Comparison of ENCODE assay signal across 23 cellular contexts in the genomic region with DNA sequence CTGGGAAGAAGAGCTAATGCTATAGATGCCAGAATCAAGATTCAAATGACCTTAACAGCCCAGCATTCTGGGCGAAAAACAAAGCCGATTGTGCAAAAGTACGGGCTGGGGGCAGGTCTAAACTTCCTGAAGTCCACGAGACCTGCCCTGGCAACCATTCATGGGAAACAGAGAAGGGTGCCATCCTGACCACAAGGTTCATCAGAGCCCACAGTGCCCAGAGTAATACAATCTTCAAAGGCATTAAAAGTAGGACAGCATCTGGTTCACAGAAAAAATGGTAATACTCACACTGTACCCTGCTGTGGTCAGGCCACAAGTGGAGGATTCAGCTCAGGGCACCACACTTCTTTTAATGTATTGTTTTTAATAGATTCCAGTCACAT. TPM values are rescaled to one million over a fixed set of nuclear protein-coding genes. Genes with fewer than 3 reads are reported as not detected.
DNase-seq lines count a peak whose midpoint lies in the region; ATAC-seq and TF ChIP-seq lines count a peak whose summit lies in the region.
"Had no signal": no experiment of that assay in that cellular context is flagged by ENCODE, and none has a peak within 500 bp of the region (broad histone marks: within the 10 kb centered on the region; RNA-seq: fewer than 3 reads in every experiment).

No MANE protein-coding gene starts in this region.

- H3K9me3 ChIP-seq in skeletal muscle tissue (ENCODE audit: control insufficient read depth in 3 of 3, low read length in 3 of 3) = no peaks in the 10 kb centered on the region
- H3K9me3 ChIP-seq: adrenal gland had no signal

- H3K36me3 Mint-ChIP-seq in activated T-helper 17 cell treated with anti-CD3 and anti-CD28 coated beads, Interleukin-2, amount 50 U/mL, for 72 hours (ENCODE audit: low read depth) = no peaks in the 10 kb centered on the region
- no peaks in the 10 kb centered on the region for H3K36me3 Mint-ChIP-seq in stimulated activated naive B cell treated with anti-CD40 and anti-IgM and Interleukin-4, amounts not matched to agents 10 μg/mL and 1 μg/mL and 100 μg/mL, for 72 hours
- H3K36me3 Mint-ChIP-seq: activated CD4-positive, alpha-beta memory T cell treated with anti-CD3 and anti-CD28 coated beads for 36 hours; natural killer cell had no signal

- no peaks in the 10 kb centered on the region for H3K36me3 ChIP-seq in kidney epithelial cell (ENCODE audit: control insufficient read depth, insufficient read depth, low read length)
- no peaks in the 10 kb centered on the region for H3K36me3 ChIP-seq in skeletal muscle tissue (ENCODE audit: control insufficient read depth in 3 of 3, insufficient read depth in 3 of 3, low read length in 3 of 3)
- H3K36me3 ChIP-seq: adrenal gland had no signal

- no peak overlapping the region for H3K4me3 ChIP-seq in kidney epithelial cell (ENCODE audit: low read depth, low read length)
- H3K4me3 ChIP-seq in skeletal muscle tissue (ENCODE audit: low read length in 3 of 3) = no peak overlapping the region
- H3K4me3 ChIP-seq: adrenal gland, SK-N-MC had no signal

- no peak overlapping the region for H3K9ac ChIP-seq in skeletal muscle tissue (ENCODE audit: low read depth in 1 of 3, low read length in 3 of 3)

- DNase-seq in HT1080 (ENCODE audit: low read depth) (peak; percentile 8), kidney epithelial cell (ENCODE audit: low read depth) (peak; percentile 48), NCI-H526 treated with DMSO at 0.1 percent for 48 hours (lab: John Stamatoyannopoulos, UW) (no peak), cerebellar nuclear complex (lab: John Stamatoyannopoulos, UW) (no peak)
- no peak for DNase-seq in stimulated activated naive B cell treated with anti-CD40 and anti-IgM and Interleukin-4, amounts not matched to agents 10 μg/mL and 1 μg/mL and 100 μg/mL, for 72 hours
- DNase-seq: activated B cell treated with CpG ODN at 0.5 μM for 24 hours; activated CD4-positive, alpha-beta memory T cell treated with anti-CD3 and anti-CD28 coated beads for 36 hours; activated naive CD4-positive, alpha-beta T cell; activated T-cell treated with anti-CD3 and anti-CD28 coated beads for 4 hours; adrenal gland; hypothalamus; kidney; mesenchymal stem cell; MM.1S; natural killer cell; NCI-H1436 treated with DMSO at 0.1 percent for 48 hours; right cardiac atrium; stimulated activated CD4-positive, alpha-beta T cell treated with anti-CD3 and anti-CD28 coated beads, Interleukin-15, amount 100 ng/mL, for 24 hours had no signal

- H3K27ac ChIP-seq in skeletal muscle tissue (ENCODE audit: low read depth, low read length) = peak overlapping the region; percentile 45
- H3K27ac ChIP-seq: adrenal gland, C4-2B, SK-N-MC had no signal

- H3K4me1 Mint-ChIP-seq in activated T-helper 17 cell treated with anti-CD3 and anti-CD28 coated beads, Interleukin-2, amount 50 U/mL, for 72 hours = peaks cover 3% of the 10 kb centered on the region
- H3K4me1 Mint-ChIP-seq in stimulated activated naive B cell treated with anti-CD40 and anti-IgM and Interleukin-4, amounts not matched to agents 10 μg/mL and 1 μg/mL and 100 μg/mL, for 72 hours = no peaks in the 10 kb centered on the region
- H3K4me1 Mint-ChIP-seq: activated B cell treated with CpG ODN at 0.5 μM for 24 hours had no signal

- no peak for TF ChIP-seq CTCF in kidney epithelial cell (IDR thresholded peaks at IDR 0.05; ENCODE audit: insufficient read depth, low read length, poor library complexity, severe bottlenecking)

- H3K27me3 Mint-ChIP-seq in activated T-helper 17 cell treated with anti-CD3 and anti-CD28 coated beads, Interleukin-2, amount 50 U/mL, for 72 hours = peaks cover 10% of the 10 kb centered on the region
- H3K27me3 Mint-ChIP-seq in stimulated activated naive B cell treated with anti-CD40 and anti-IgM and Interleukin-4, amounts not matched to agents 10 μg/mL and 1 μg/mL and 100 μg/mL, for 72 hours = peaks cover 7 to 9% of the 10 kb centered on the region in 2 donors

- ATAC-seq in activated T-helper 17 cell treated with anti-CD3 and anti-CD28 coated beads, Interleukin-2, amount 50 U/mL, for 72 hours (replicated peaks) = peak; percentile 17
- no peak for ATAC-seq in HG02588 (IDR thresholded peaks at IDR 0.05; ENCODE audit: unreplicated experiment)
- ATAC-seq in stimulated activated naive B cell treated with anti-CD40 and anti-IgM and Interleukin-4, amounts not matched to agents 10 μg/mL and 1 μg/mL and 100 μg/mL, for 72 hours (replicated peaks) = no peak
- ATAC-seq: natural killer cell, right cardiac atrium had no signal

- H3K4me1 ChIP-seq in skeletal muscle tissue (ENCODE audit: control insufficient read depth in 3 of 3, insufficient read depth in 3 of 3, low read length in 3 of 3) = peaks cover 31 to 74% (median 36%) of the 10 kb centered on the region in 3 donors
- H3K4me1 ChIP-seq: adrenal gland had no signal

- H3K9me3 Mint-ChIP-seq in activated T-helper 17 cell treated with anti-CD3 and anti-CD28 coated beads, Interleukin-2, amount 50 U/mL, for 72 hours = no peaks in the 10 kb centered on the region
- H3K9me3 Mint-ChIP-seq in stimulated activated naive B cell treated with anti-CD40 and anti-IgM and Interleukin-4, amounts not matched to agents 10 μg/mL and 1 μg/mL and 100 μg/mL, for 72 hours = no peaks in the 10 kb centered on the region
- H3K9me3 Mint-ChIP-seq: activated B cell treated with CpG ODN at 0.5 μM for 24 hours; activated CD4-positive, alpha-beta memory T cell treated with anti-CD3 and anti-CD28 coated beads for 36 hours; natural killer cell had no signal

- H3K27ac Mint-ChIP-seq in activated T-helper 17 cell treated with anti-CD3 and anti-CD28 coated beads, Interleukin-2, amount 50 U/mL, for 72 hours = no peak overlapping the region
- H3K27ac Mint-ChIP-seq in stimulated activated naive B cell treated with anti-CD40 and anti-IgM and Interleukin-4, amounts not matched to agents 10 μg/mL and 1 μg/mL and 100 μg/mL, for 72 hours = no peak overlapping the region
- H3K27ac Mint-ChIP-seq: activated B cell treated with CpG ODN at 0.5 μM for 24 hours; activated CD4-positive, alpha-beta memory T cell treated with anti-CD3 and anti-CD28 coated beads for 36 hours; natural killer cell had no signal

- no peak overlapping the region for H3K4me3 Mint-ChIP-seq in activated T-helper 17 cell treated with anti-CD3 and anti-CD28 coated beads, Interleukin-2, amount 50 U/mL, for 72 hours
- no peak overlapping the region for H3K4me3 Mint-ChIP-seq in stimulated activated naive B cell treated with anti-CD40 and anti-IgM and Interleukin-4, amounts not matched to agents 10 μg/mL and 1 μg/mL and 100 μg/mL, for 72 hours
- H3K4me3 Mint-ChIP-seq: activated B cell treated with CpG ODN at 0.5 μM for 24 hours; activated CD4-positive, alpha-beta memory T cell treated with anti-CD3 and anti-CD28 coated beads for 36 hours; natural killer cell had no signal

- no peaks in the 10 kb centered on the region for H3K27me3 ChIP-seq in kidney epithelial cell (ENCODE audit: control insufficient read depth, insufficient read depth, low read length)
- no peaks in the 10 kb centered on the region for H3K27me3 ChIP-seq in skeletal muscle tissue (ENCODE audit: control insufficient read depth in 3 of 3, insufficient read depth in 3 of 3, low read length in 3 of 3)
- H3K27me3 ChIP-seq: adrenal gland had no signal

RNA-seq across cellular contexts. Expression of gene SORBS1, which starts 36.1 kb away (rescaled TPM):
- total RNA-seq in HT1080 (2014; rRNA removed; shearing (Covaris generic)) = 0.50 and 0.76 TPM in 2 replicates
- 0.16 and 0.42 TPM in 2 replicates for polyA plus RNA-seq in HT1080 (2015; cell fraction: cytosol; rRNA removed)
- 0.59 and 1.6 TPM in 2 replicates for polyA plus RNA-seq in HT1080 (2015; cell fraction: nucleus; rRNA removed)
- 1 to 10 TPM; 1.1 to 3.4 TPM for total RNA-seq in activated T-helper 17 cell treated with anti-CD3 and anti-CD28 coated beads, Interleukin-2, amount 50 U/mL, for 72 hours
- 4.0 and 4.9 TPM in 2 replicates for total RNA-seq in kidney epithelial cell
- total RNA-seq in skeletal muscle tissue = 66.8 TPM

Comparison
In these comparisons a context has a peak if more than half of its experiments do, and no peak if none do; other contexts are left out.
1. DNase-seq: peak in HT1080 (single experiment) and kidney epithelial cell (single experiment); none in stimulated activated naive B cell treated with anti-CD40 and anti-IgM and Interleukin-4, amounts not matched to agents 10 μg/mL and 1 μg/mL and 100 μg/mL, for 72 hours (single experiment), NCI-H526 treated with DMSO at 0.1 percent for 48 hours (single experiment) and cerebellar nuclear complex (0 of 2).
2. RNA of gene SORBS1, which starts 36.1 kb away (total RNA-seq): 66.8 TPM in skeletal muscle tissue (single experiment); 4.0 to 4.9 TPM in kidney epithelial cell, 1.1 to 3.4 TPM in activated T-helper 17 cell treated with anti-CD3 and anti-CD28 coated beads, Interleukin-2, amount 50 U/mL, for 72 hours and 0.50 to 0.76 TPM in HT1080; every median in the first group is over 10 times any median in the second.